1 cellular context compared by ENCODE assay signal in the genomic region with DNA sequence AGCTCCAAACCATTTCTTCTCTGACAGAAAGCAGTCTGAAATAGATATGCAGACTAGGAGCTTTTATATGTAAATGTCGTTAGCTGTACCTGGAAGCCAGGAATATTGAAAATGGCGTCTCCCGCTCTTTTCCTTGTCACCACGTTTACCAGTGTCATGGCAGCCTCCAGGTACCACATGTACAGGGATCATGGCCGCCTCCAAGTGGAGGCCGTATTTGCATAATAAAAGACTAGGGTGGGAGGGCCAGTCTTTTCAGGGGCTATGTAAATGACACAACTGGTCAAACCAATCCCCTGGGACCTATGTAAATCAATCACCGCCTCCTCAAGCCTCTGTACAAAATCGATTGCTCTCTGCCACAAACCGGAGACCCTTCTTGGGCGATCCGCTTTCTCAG.
TF ChIP-seq lines count a peak whose summit lies in the region.

No MANE protein-coding gene starts in this region.

TF ChIP-seq in GM23338, 12 proteins besides CTCF, POLR2A, EP300 and RAD21 (continued from another document):
- TF ChIP-seq, protein P1, sequence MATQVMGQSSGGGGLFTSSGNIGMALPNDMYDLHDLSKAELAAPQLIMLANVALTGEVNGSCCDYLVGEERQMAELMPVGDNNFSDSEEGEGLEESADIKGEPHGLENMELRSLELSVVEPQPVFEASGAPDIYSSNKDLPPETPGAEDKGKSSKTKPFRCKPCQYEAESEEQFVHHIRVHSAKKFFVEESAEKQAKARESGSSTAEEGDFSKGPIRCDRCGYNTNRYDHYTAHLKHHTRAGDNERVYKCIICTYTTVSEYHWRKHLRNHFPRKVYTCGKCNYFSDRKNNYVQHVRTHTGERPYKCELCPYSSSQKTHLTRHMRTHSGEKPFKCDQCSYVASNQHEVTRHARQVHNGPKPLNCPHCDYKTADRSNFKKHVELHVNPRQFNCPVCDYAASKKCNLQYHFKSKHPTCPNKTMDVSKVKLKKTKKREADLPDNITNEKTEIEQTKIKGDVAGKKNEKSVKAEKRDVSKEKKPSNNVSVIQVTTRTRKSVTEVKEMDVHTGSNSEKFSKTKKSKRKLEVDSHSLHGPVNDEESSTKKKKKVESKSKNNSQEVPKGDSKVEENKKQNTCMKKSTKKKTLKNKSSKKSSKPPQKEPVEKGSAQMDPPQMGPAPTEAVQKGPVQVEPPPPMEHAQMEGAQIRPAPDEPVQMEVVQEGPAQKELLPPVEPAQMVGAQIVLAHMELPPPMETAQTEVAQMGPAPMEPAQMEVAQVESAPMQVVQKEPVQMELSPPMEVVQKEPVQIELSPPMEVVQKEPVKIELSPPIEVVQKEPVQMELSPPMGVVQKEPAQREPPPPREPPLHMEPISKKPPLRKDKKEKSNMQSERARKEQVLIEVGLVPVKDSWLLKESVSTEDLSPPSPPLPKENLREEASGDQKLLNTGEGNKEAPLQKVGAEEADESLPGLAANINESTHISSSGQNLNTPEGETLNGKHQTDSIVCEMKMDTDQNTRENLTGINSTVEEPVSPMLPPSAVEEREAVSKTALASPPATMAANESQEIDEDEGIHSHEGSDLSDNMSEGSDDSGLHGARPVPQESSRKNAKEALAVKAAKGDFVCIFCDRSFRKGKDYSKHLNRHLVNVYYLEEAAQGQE (IDR thresholded peaks at IDR 0.05; ENCODE audit: unreplicated experiment) = no peak
- no peak for TF ChIP-seq EZH2phosphoT487 (IDR thresholded peaks at IDR 0.05; ENCODE audit: unreplicated experiment)
- no peak for TF ChIP-seq JUNB (IDR thresholded peaks at IDR 0.05; ENCODE audit: unreplicated experiment)
- TF ChIP-seq STAT1 (IDR thresholded peaks at IDR 0.05; ENCODE audit: unreplicated experiment) = no peak
- no peak for TF ChIP-seq ZNF114 (CRISPR knock-in tag; IDR thresholded peaks at IDR 0.05)
- TF ChIP-seq, protein P2, sequence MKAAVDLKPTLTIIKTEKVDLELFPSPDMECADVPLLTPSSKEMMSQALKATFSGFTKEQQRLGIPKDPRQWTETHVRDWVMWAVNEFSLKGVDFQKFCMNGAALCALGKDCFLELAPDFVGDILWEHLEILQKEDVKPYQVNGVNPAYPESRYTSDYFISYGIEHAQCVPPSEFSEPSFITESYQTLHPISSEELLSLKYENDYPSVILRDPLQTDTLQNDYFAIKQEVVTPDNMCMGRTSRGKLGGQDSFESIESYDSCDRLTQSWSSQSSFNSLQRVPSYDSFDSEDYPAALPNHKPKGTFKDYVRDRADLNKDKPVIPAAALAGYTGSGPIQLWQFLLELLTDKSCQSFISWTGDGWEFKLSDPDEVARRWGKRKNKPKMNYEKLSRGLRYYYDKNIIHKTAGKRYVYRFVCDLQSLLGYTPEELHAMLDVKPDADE (IDR thresholded peaks at IDR 0.05) = no peak
- TF ChIP-seq, protein P3, sequence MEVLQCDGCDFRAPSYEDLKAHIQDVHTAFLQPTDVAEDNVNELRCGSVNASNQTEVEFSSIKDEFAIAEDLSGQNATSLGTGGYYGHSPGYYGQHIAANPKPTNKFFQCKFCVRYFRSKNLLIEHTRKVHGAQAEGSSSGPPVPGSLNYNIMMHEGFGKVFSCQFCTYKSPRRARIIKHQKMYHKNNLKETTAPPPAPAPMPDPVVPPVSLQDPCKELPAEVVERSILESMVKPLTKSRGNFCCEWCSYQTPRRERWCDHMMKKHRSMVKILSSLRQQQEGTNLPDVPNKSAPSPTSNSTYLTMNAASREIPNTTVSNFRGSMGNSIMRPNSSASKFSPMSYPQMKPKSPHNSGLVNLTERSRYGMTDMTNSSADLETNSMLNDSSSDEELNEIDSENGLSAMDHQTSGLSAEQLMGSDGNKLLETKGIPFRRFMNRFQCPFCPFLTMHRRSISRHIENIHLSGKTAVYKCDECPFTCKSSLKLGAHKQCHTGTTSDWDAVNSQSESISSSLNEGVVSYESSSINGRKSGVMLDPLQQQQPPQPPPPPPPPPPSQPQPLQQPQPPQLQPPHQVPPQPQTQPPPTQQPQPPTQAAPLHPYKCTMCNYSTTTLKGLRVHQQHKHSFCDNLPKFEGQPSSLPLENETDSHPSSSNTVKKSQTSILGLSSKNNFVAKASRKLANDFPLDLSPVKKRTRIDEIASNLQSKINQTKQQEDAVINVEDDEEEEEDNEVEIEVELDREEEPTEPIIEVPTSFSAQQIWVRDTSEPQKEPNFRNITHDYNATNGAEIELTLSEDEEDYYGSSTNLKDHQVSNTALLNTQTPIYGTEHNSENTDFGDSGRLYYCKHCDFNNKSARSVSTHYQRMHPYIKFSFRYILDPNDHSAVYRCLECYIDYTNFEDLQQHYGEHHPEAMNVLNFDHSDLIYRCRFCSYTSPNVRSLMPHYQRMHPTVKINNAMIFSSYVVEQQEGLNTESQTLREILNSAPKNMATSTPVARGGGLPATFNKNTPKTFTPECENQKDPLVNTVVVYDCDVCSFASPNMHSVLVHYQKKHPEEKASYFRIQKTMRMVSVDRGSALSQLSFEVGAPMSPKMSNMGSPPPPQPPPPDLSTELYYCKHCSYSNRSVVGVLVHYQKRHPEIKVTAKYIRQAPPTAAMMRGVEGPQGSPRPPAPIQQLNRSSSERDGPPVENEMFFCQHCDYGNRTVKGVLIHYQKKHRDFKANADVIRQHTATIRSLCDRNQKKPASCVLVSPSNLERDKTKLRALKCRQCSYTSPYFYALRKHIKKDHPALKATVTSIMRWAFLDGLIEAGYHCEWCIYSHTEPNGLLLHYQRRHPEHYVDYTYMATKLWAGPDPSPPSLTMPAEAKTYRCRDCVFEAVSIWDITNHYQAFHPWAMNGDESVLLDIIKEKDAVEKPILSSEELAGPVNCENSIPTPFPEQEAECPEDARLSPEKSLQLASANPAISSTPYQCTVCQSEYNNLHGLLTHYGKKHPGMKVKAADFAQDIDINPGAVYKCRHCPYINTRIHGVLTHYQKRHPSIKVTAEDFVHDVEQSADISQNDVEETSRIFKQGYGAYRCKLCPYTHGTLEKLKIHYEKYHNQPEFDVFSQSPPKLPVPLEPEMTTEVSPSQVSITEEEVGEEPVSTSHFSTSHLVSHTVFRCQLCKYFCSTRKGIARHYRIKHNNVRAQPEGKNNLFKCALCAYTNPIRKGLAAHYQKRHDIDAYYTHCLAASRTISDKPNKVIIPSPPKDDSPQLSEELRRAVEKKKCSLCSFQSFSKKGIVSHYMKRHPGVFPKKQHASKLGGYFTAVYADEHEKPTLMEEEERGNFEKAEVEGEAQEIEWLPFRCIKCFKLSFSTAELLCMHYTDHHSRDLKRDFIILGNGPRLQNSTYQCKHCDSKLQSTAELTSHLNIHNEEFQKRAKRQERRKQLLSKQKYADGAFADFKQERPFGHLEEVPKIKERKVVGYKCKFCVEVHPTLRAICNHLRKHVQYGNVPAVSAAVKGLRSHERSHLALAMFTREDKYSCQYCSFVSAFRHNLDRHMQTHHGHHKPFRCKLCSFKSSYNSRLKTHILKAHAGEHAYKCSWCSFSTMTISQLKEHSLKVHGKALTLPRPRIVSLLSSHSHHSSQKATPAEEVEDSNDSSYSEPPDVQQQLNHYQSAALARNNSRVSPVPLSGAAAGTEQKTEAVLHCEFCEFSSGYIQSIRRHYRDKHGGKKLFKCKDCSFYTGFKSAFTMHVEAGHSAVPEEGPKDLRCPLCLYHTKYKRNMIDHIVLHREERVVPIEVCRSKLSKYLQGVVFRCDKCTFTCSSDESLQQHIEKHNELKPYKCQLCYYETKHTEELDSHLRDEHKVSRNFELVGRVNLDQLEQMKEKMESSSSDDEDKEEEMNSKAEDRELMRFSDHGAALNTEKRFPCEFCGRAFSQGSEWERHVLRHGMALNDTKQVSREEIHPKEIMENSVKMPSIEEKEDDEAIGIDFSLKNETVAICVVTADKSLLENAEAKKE (CRISPR knock-in tag; IDR thresholded peaks at IDR 0.05) = no peak
